ENCODE assay signal across 11 cellular contexts in the genomic region with DNA sequence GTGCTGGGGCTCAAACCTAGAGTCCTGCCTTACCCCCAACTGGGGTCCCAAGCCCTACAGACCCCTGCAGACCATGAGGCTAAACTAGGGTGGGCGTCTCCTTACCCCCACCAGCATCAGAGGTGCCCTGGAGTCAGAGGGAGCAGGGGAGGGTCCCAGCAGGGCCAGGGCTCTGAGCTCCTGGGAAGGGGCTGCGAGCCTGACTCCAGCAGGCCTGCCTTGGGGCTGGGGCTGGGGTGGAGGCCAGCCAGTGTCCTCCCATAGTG. TPM values are rescaled to one million over a fixed set of nuclear protein-coding genes. Genes with fewer than 3 reads are reported as not detected.
DNase-seq lines count a peak whose midpoint lies in the region; ATAC-seq and TF ChIP-seq lines count a peak whose summit lies in the region.
"Had no signal": no experiment of that assay in that cellular context is flagged by ENCODE, and none has a peak within 500 bp of the region (broad histone marks: within the 10 kb centered on the region; RNA-seq: fewer than 3 reads in every experiment).

No MANE protein-coding gene starts in this region.

- H3K27ac ChIP-seq in right cardiac atrium (ENCODE audit: low read length) (peak overlapping the region; percentile 19), prostate gland (peak overlapping the region; percentile 18 to 61)

- H3K9me3 ChIP-seq in right cardiac atrium (ENCODE audit: control insufficient read depth, low read length) = no peaks in the 10 kb centered on the region
- H3K9me3 ChIP-seq in prostate gland = no peaks in the 10 kb centered on the region

- H3K4me1 Mint-ChIP-seq in endothelial cell (ENCODE audit: unreplicated experiment) = peaks cover 29% of the 10 kb centered on the region
- H3K4me1 Mint-ChIP-seq in activated CD4-positive, alpha-beta memory T cell treated with anti-CD3 and anti-CD28 coated beads for 36 hours (ENCODE audit: low read depth) = no peaks in the 10 kb centered on the region

- no peak for ATAC-seq in right cardiac atrium
- ATAC-seq in Right ventricle myocardium superior (ENCODE audit: poor library complexity) = no peak

- H3K27me3 Mint-ChIP-seq in endothelial cell (ENCODE audit: unreplicated experiment) = peaks cover 17% of the 10 kb centered on the region
- no peaks in the 10 kb centered on the region for H3K27me3 Mint-ChIP-seq in activated CD4-positive, alpha-beta memory T cell treated with anti-CD3 and anti-CD28 coated beads for 36 hours

- H3K4me3 ChIP-seq in right cardiac atrium (ENCODE audit: low read length) = no peak overlapping the region
- no peak overlapping the region for H3K4me3 ChIP-seq in prostate gland

- POLR2A ChIA-PET in activated CD4-positive, alpha-beta memory T cell treated with anti-CD3 and anti-CD28 coated beads for 36 hours (lab: Charles Lee) = no interaction called here

- no peaks in the 10 kb centered on the region for H3K36me3 ChIP-seq in prostate gland

- DNase-seq in right cardiac atrium (no peak), Right ventricle myocardium superior (no peak), endothelial cell (ENCODE audit: low spot score) (no peak), prostate gland (ENCODE audit: low spot score) (no peak), NCI-H1694 (lab: John Stamatoyannopoulos, UW) (no peak), COLO668 (lab: John Stamatoyannopoulos, UW; ENCODE audit: unreplicated experiment) (no peak), NCI-H1105 (lab: John Stamatoyannopoulos, UW) (no peak)
- no peak for DNase-seq in activated CD4-positive, alpha-beta memory T cell treated with anti-CD3 and anti-CD28 coated beads for 36 hours
- DNase-seq: NCI-H1694 treated with DMSO at 0.1 percent for 48 hours, NCI-H774 had no signal

- TF ChIP-seq POLR2A in prostate gland (IDR thresholded peaks at IDR 0.05) = no peak

- TF ChIP-seq CTCF in endothelial cell (IDR thresholded peaks at IDR 0.05; ENCODE audit: unreplicated experiment) = no peak
- no peak for TF ChIP-seq CTCF in prostate gland (IDR thresholded peaks at IDR 0.05)

- CTCF ChIA-PET in activated CD4-positive, alpha-beta memory T cell treated with anti-CD3 and anti-CD28 coated beads for 36 hours (lab: Charles Lee) = interaction anchor here (1.6 kb wide), 2 partner anchors 8 to 271 kb away, joined by 5 to 6 read pairs; partner anchors contain the start of gene ADIRF

- H3K4me3 Mint-ChIP-seq in endothelial cell (ENCODE audit: unreplicated experiment) = no peak overlapping the region
- no peak overlapping the region for H3K4me3 Mint-ChIP-seq in activated CD4-positive, alpha-beta memory T cell treated with anti-CD3 and anti-CD28 coated beads for 36 hours
- H3K4me3 Mint-ChIP-seq: IgD-negative memory B cell had no signal

- H3K36me3 Mint-ChIP-seq in endothelial cell (ENCODE audit: low read depth, unreplicated experiment) = peaks cover 5% of the 10 kb centered on the region
- no peaks in the 10 kb centered on the region for H3K36me3 Mint-ChIP-seq in activated CD4-positive, alpha-beta memory T cell treated with anti-CD3 and anti-CD28 coated beads for 36 hours
- H3K36me3 Mint-ChIP-seq: IgD-negative memory B cell had no signal

- H3K27me3 ChIP-seq in right cardiac atrium (ENCODE audit: control insufficient read depth, insufficient read depth) (no peaks in the 10 kb centered on the region), prostate gland (replicated peaks; ENCODE audit: insufficient read depth) (no peaks in the 10 kb centered on the region)

- intact Hi-C loops in right cardiac atrium (cut with DNase I) = no loop called here
- intact Hi-C loops in Right ventricle myocardium superior (cut with DNase I) = no loop called here
- intact Hi-C loops in prostate gland (cut with DNase I) = no loop called here
- intact Hi-C loops in activated CD4-positive, alpha-beta memory T cell treated with anti-CD3 and anti-CD28 coated beads for 36 hours (cut with micrococcal nuclease) = loop anchor here (2.0 to 10.0 kb wide), 2 partner anchors 249 to 275 kb away; no protein-coding TSS in a partner anchor

- H3K4me1 ChIP-seq in right cardiac atrium (ENCODE audit: control insufficient read depth, insufficient read depth, low read length) = no peaks in the 10 kb centered on the region
- no peaks in the 10 kb centered on the region for H3K4me1 ChIP-seq in prostate gland (replicated peaks)

- peak overlapping the region; percentile 88 for H3K27ac Mint-ChIP-seq in endothelial cell (ENCODE audit: unreplicated experiment)
- H3K27ac Mint-ChIP-seq in activated CD4-positive, alpha-beta memory T cell treated with anti-CD3 and anti-CD28 coated beads for 36 hours = no peak overlapping the region
- H3K27ac Mint-ChIP-seq: IgD-negative memory B cell had no signal

- no peaks in the 10 kb centered on the region for H3K9me3 Mint-ChIP-seq in endothelial cell (ENCODE audit: unreplicated experiment)
- no peaks in the 10 kb centered on the region for H3K9me3 Mint-ChIP-seq in activated CD4-positive, alpha-beta memory T cell treated with anti-CD3 and anti-CD28 coated beads for 36 hours
- H3K9me3 Mint-ChIP-seq: IgD-negative memory B cell had no signal

- WGBS in right cardiac atrium = 95% methylated on average over 2 of the region's 2 CpGs
- WGBS in prostate gland = 100% methylated on average over 1 of the region's 2 CpGs

RNA-seq across cellular contexts. Expression of gene SNCG, which starts 1.3 kb away (rescaled TPM):
- 10 to 100 TPM; 10.8 to 22.0 (median 15.6) TPM for total RNA-seq in right cardiac atrium
- 30.2 TPM for polyA plus RNA-seq in right cardiac atrium
- total RNA-seq in Right ventricle myocardium superior = 23.5 TPM
- total RNA-seq in endothelial cell (ENCODE audit: unreplicated experiment) = 52.9 TPM
- 10 to 100 TPM; 38.5 to 46.6 TPM for total RNA-seq in prostate gland
- not detected for total RNA-seq in activated CD4-positive, alpha-beta memory T cell treated with anti-CD3 and anti-CD28 coated beads for 36 hours
- polyA plus RNA-seq: IgD-negative memory B cell had no signal

RNA-seq across cellular contexts. Expression of gene MMRN2, which starts 2.3 kb away (rescaled TPM):
- 10 to 100 TPM; 32.4 to 65.5 (median 42.5) TPM for total RNA-seq in right cardiac atrium
- 19.8 TPM for polyA plus RNA-seq in right cardiac atrium
- total RNA-seq in Right ventricle myocardium superior = 33.5 TPM
- total RNA-seq in endothelial cell (ENCODE audit: unreplicated experiment) = 563 TPM
- total RNA-seq in prostate gland = 10 to 100 TPM; 24.6 to 26.1 TPM
- total RNA-seq in activated CD4-positive, alpha-beta memory T cell treated with anti-CD3 and anti-CD28 coated beads for 36 hours = not detected
- polyA plus RNA-seq: IgD-negative memory B cell had no signal

RNA-seq across cellular contexts. Expression of gene ADIRF, which starts 8.6 kb away (rescaled TPM):
- 100 to 1,000 TPM in 1 of 4 donors, 10 to 100 TPM in 3; 69.0 to 122 (median 75.7) TPM for total RNA-seq in right cardiac atrium
- 215 TPM for polyA plus RNA-seq in right cardiac atrium
- 43.2 TPM for total RNA-seq in Right ventricle myocardium superior
- total RNA-seq in endothelial cell (ENCODE audit: unreplicated experiment) = not detected
- 100 to 1,000 TPM; 128 to 347 TPM for total RNA-seq in prostate gland
- total RNA-seq in activated CD4-positive, alpha-beta memory T cell treated with anti-CD3 and anti-CD28 coated beads for 36 hours = not detected
- polyA plus RNA-seq: IgD-negative memory B cell had no signal

Comparison
In these comparisons a context has a peak if more than half of its experiments do, and no peak if none do; other contexts are left out.
1. RNA of gene SNCG, which starts 1.3 kb away (total RNA-seq): 52.9 TPM in endothelial cell (single experiment), 38.5 to 46.6 TPM in prostate gland, 23.5 TPM in Right ventricle myocardium superior (single experiment) and 10.8 to 22.0 TPM in right cardiac atrium; not detected in activated CD4-positive, alpha-beta memory T cell treated with anti-CD3 and anti-CD28 coated beads for 36 hours; every median in the first group is over 4 times any median in the second.
2. RNA of gene MMRN2, which starts 2.3 kb away (total RNA-seq): 563 TPM in endothelial cell (single experiment), 32.4 to 65.5 TPM in right cardiac atrium, 33.5 TPM in Right ventricle myocardium superior (single experiment) and 24.6 to 26.1 TPM in prostate gland; not detected in activated CD4-positive, alpha-beta memory T cell treated with anti-CD3 and anti-CD28 coated beads for 36 hours; every median in the first group is over 10 times any median in the second.
3. RNA of gene ADIRF, which starts 8.6 kb away (total RNA-seq): 128 to 347 TPM in prostate gland, 69.0 to 122 TPM in right cardiac atrium and 43.2 TPM in Right ventricle myocardium superior (single experiment); not detected in endothelial cell (single experiment) and not detected in activated CD4-positive, alpha-beta memory T cell treated with anti-CD3 and anti-CD28 coated beads for 36 hours; every median in the first group is over 10 times any median in the second.